1 cellular context compared by ENCODE assay signal in the genomic region with DNA sequence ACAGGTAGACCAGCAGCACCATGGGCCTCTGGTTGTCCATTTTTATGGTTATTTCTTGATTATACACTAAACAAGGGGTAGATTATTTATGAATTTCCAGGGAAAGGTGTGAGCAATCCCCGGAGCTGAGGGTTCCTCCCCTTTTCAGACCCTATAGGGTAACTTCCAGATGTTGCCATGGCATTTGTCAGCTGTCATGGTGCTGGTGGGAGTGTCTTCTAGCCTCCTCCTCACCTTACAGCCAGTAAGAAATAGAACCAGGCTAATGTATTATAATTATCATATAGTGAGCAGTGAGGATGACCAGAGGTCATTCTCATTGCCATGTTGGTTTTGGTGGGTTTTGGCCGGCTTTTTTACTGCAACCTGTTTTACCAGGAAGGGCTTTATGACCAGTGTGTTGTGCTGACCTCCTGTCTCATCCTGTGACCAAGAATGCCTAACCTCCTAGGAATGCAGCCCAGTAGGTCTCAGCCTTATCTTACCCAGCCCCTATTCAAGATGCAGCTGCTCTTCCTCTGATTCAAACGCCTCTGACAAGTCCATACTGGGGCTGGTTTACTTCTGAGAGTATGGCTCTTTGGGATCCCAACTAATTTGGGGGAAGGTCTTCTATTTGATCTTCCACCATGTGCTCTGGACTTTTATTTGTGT.
TF ChIP-seq lines count a peak whose summit lies in the region.

No MANE protein-coding gene starts in this region.

TF ChIP-seq in HCT116, 20 proteins besides CTCF, POLR2A, EP300 and RAD21 (continued from another document):
- TF ChIP-seq POLR2AphosphoS5 (IDR thresholded peaks at IDR 0.05; ENCODE audit: low read depth, low read length) (peak; percentile 39; the same call in 1 of the 2 replicates), EGR1 (IDR thresholded peaks at IDR 0.05; ENCODE audit: low read depth) (no peak), YY1 (IDR thresholded peaks at IDR 0.05; ENCODE audit: extremely low read depth, insufficient replicate concordance, low read depth, low read length) (peak; percentile 22)
- TF ChIP-seq, protein P1, sequence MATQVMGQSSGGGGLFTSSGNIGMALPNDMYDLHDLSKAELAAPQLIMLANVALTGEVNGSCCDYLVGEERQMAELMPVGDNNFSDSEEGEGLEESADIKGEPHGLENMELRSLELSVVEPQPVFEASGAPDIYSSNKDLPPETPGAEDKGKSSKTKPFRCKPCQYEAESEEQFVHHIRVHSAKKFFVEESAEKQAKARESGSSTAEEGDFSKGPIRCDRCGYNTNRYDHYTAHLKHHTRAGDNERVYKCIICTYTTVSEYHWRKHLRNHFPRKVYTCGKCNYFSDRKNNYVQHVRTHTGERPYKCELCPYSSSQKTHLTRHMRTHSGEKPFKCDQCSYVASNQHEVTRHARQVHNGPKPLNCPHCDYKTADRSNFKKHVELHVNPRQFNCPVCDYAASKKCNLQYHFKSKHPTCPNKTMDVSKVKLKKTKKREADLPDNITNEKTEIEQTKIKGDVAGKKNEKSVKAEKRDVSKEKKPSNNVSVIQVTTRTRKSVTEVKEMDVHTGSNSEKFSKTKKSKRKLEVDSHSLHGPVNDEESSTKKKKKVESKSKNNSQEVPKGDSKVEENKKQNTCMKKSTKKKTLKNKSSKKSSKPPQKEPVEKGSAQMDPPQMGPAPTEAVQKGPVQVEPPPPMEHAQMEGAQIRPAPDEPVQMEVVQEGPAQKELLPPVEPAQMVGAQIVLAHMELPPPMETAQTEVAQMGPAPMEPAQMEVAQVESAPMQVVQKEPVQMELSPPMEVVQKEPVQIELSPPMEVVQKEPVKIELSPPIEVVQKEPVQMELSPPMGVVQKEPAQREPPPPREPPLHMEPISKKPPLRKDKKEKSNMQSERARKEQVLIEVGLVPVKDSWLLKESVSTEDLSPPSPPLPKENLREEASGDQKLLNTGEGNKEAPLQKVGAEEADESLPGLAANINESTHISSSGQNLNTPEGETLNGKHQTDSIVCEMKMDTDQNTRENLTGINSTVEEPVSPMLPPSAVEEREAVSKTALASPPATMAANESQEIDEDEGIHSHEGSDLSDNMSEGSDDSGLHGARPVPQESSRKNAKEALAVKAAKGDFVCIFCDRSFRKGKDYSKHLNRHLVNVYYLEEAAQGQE (IDR thresholded peaks at IDR 0.05; ENCODE audit: low read depth): no peak
- TF ChIP-seq, protein P2, sequence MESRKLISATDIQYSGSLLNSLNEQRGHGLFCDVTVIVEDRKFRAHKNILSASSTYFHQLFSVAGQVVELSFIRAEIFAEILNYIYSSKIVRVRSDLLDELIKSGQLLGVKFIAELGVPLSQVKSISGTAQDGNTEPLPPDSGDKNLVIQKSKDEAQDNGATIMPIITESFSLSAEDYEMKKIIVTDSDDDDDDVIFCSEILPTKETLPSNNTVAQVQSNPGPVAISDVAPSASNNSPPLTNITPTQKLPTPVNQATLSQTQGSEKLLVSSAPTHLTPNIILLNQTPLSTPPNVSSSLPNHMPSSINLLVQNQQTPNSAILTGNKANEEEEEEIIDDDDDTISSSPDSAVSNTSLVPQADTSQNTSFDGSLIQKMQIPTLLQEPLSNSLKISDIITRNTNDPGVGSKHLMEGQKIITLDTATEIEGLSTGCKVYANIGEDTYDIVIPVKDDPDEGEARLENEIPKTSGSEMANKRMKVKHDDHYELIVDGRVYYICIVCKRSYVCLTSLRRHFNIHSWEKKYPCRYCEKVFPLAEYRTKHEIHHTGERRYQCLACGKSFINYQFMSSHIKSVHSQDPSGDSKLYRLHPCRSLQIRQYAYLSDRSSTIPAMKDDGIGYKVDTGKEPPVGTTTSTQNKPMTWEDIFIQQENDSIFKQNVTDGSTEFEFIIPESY (IDR thresholded peaks at IDR 0.05; ENCODE audit: extremely low read depth, insufficient replicate concordance, low read length): no peak
- TF ChIP-seq, protein P3, sequence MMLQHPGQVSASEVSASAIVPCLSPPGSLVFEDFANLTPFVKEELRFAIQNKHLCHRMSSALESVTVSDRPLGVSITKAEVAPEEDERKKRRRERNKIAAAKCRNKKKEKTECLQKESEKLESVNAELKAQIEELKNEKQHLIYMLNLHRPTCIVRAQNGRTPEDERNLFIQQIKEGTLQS (IDR thresholded peaks at IDR 0.05): no peak
